Comparison of ENCODE assay signal across 9 cellular contexts in genomic region chrX:153688534-153688899, GRCh38. TPM values are rescaled to one million over a fixed set of nuclear protein-coding genes. Genes with fewer than 3 reads are reported as not detected.
DNase-seq lines count a peak whose midpoint lies in the region; ATAC-seq and TF ChIP-seq lines count a peak whose summit lies in the region.
"Had no signal": no experiment of that assay in that cellular context is flagged by ENCODE, and none has a peak within 500 bp of the region (broad histone marks: within the 10 kb centered on the region; RNA-seq: fewer than 3 reads in every experiment).

No MANE protein-coding gene starts in this region.

- TF ChIP-seq POLR2A in adrenal gland (IDR thresholded peaks at IDR 0.05), result no peak

- H2BK120ac ChIP-seq in mesendoderm (ENCODE audit: low read depth, low read length), result no peak overlapping the region

- no peak overlapping the region for H3K23ac ChIP-seq in mesendoderm (ENCODE audit: low read length)

- H3K27ac ChIP-seq in adrenal gland, result peak overlapping the region in 3 of 5 donors; percentile 70 to 84 (median 74)
- no peak overlapping the region for H3K27ac ChIP-seq in mesendoderm (ENCODE audit: low read depth, low read length)

- H3K4ac ChIP-seq in mesendoderm (ENCODE audit: low read depth, low read length), result peak overlapping the region; percentile 46

- H4K8ac ChIP-seq in mesendoderm (ENCODE audit: low read depth, low read length), result no peak overlapping the region

- 1 to 43% methylated on average over 35 to 45 of the region's 52 CpGs; no CpG with 5 or more reads in 2 of the 4 donors for WGBS in adrenal gland, 4 donors
- WGBS in mesendoderm (ENCODE audit: extremely low coverage, insufficient coverage, low lambda C conversion rate), result no CpG with 5 or more reads among the region's 52 CpGs

- no peak overlapping the region for H2AK5ac ChIP-seq in mesendoderm (ENCODE audit: low read length)

- H3K36me3 ChIP-seq in adrenal gland (replicated peaks in 1 of 2) (no peaks in the 10 kb centered on the region), mesendoderm (ENCODE audit: control insufficient read depth, insufficient read depth, low read length) (no peaks in the 10 kb centered on the region)

- no peaks in the 10 kb centered on the region for H3K4me1 ChIP-seq in adrenal gland (replicated peaks in 1 of 2)
- H3K4me1 ChIP-seq in mesendoderm (ENCODE audit: control insufficient read depth, low read depth, low read length), result no peaks in the 10 kb centered on the region

- peak overlapping the region; percentile 32 for H3K4me3 ChIP-seq in AG09309 (ENCODE audit: control insufficient read depth, low read depth, low read length)
- peak overlapping the region in 1 of 4 donors; percentile 57 for H3K4me3 ChIP-seq in adrenal gland
- H3K4me3 ChIP-seq in mesendoderm (ENCODE audit: low read length), result peak overlapping the region; percentile 35

- H3K56ac ChIP-seq in mesendoderm (ENCODE audit: low read length), result peak overlapping the region; percentile 73

- peak overlapping the region; percentile 69 for H3K9ac ChIP-seq in mesendoderm (ENCODE audit: low read length)

- H3K79me2 ChIP-seq in mesendoderm (ENCODE audit: control insufficient read depth, insufficient read depth, low read length), result no peaks in the 10 kb centered on the region

- H4K5ac ChIP-seq in mesendoderm (ENCODE audit: low read length), result no peak overlapping the region

- no peak for TF ChIP-seq CTCF in AG09309 (IDR thresholded peaks at IDR 0.05; ENCODE audit: control insufficient read depth, insufficient read depth, low read depth, low read length, missing control alignments)
- no peak for TF ChIP-seq CTCF in adrenal gland (IDR thresholded peaks at IDR 0.05)

- no peak overlapping the region for H2BK5ac ChIP-seq in mesendoderm (ENCODE audit: low read length)

- H3K9me3 ChIP-seq in adrenal gland (replicated peaks in 1 of 3), result no peaks in the 10 kb centered on the region

- H3K27me3 ChIP-seq in adrenal gland (peaks cover 9% of the 10 kb centered on the region), mesendoderm (ENCODE audit: insufficient read depth, low read length, poor library complexity) (no peaks in the 10 kb centered on the region)

- H3K4me2 ChIP-seq in mesendoderm (ENCODE audit: low read length), result no peak overlapping the region

- no peak for DNase-seq in AG09309 (ENCODE audit: low read depth)
- DNase-seq in adrenal gland, result no peak
- DNase-seq in mesendoderm, result no peak
- no peak for DNase-seq in HK-2 (ENCODE audit: unreplicated experiment)
- DNase-seq: NCI-H2029 treated with DMSO at 0.1 percent for 48 hours had no signal

- no peaks in the 10 kb centered on the region for H3K79me1 ChIP-seq in mesendoderm (ENCODE audit: low read length)

- ATAC-seq in GM18861 (IDR thresholded peaks at IDR 0.05; ENCODE audit: unreplicated experiment) (no peak), HG03342 (IDR thresholded peaks at IDR 0.05; ENCODE audit: unreplicated experiment) (no peak)

- intact Hi-C loops in adrenal gland (cut with DNase I), result no loop called here

- H3K18ac ChIP-seq in mesendoderm (ENCODE audit: low read length), result peak overlapping the region; percentile 64

- H2BK15ac ChIP-seq in mesendoderm (replicated peaks; ENCODE audit: low read depth), result no peak overlapping the region

RNA-seq across cellular contexts. Expression of gene SLC6A8, which starts 0.8 kb away (rescaled TPM):
- total RNA-seq in adrenal gland, result 100 to 1,000 TPM in 4 of 8 donors, 10 to 100 TPM in 4; 37.2 to 136 (median 92.7) TPM
- 100 to 1,000 TPM in 1 of 3 donors, 10 to 100 TPM in 2; 51.8 to 118 (median 63.0) TPM for polyA plus RNA-seq in adrenal gland
- 26.9 TPM for polyA plus RNA-seq in mesendoderm (2013, experiment 1 of 2)
- 27.7 TPM for polyA plus RNA-seq in mesendoderm (2013, experiment 2 of 2)

RNA-seq across cellular contexts. Expression of gene PNCK, which starts 14.9 kb away (rescaled TPM):
- total RNA-seq in adrenal gland, result 1 to 10 TPM in 3 of 8 donors, under 1 TPM in 3, not detected in 2; 0.48 to 2.7 (median 1.1) TPM
- 1 to 10 TPM in 2 of 3 donors, under 1 TPM in 1; 0.42 to 6.5 (median 1.9) TPM for polyA plus RNA-seq in adrenal gland
- 0.41 TPM for polyA plus RNA-seq in mesendoderm (2013, experiment 1 of 2)
- polyA plus RNA-seq in mesendoderm (2013, experiment 2 of 2), result 0.39 TPM
- total RNA-seq: activated T-helper 1 cell treated with anti-CD3 and anti-CD28 coated beads, Interleukin-12 subunit alpha, Interleukin-12 subunit beta, Interleukin-2, Interleukin-4 antibody, amounts not matched to agents 30 ng/mL and 10 ng/mL and 1 ng/mL, durations not matched to agents 14 hours and 24 hours and 36 hours; T-helper 1 cell treated with Interleukin-12 subunit alpha and Interleukin-12 subunit beta and Interleukin-4 antibody, amounts not matched to agents 30 ng/mL and 1 ng/mL, for 36 hours had no signal

RNA-seq across cellular contexts. Expression of gene BCAP31, which starts 35.7 kb away (rescaled TPM):
- 100 to 1,000 TPM; 168 to 343 (median 277) TPM for total RNA-seq in adrenal gland
- 100 to 1,000 TPM; 121 to 274 (median 218) TPM for polyA plus RNA-seq in adrenal gland
- polyA plus RNA-seq in mesendoderm (2013, experiment 1 of 2), result 107 TPM
- polyA plus RNA-seq in mesendoderm (2013, experiment 2 of 2), result 106 TPM

RNA-seq across cellular contexts. Expression of gene ABCD1, which starts 36.1 kb away (rescaled TPM):
- total RNA-seq in adrenal gland, result 10 to 100 TPM; 36.5 to 78.0 (median 53.4) TPM
- 10 to 100 TPM; 29.7 to 58.6 (median 42.3) TPM for polyA plus RNA-seq in adrenal gland
- polyA plus RNA-seq in mesendoderm (2013, experiment 1 of 2), result 13.0 TPM
- 12.3 TPM for polyA plus RNA-seq in mesendoderm (2013, experiment 2 of 2)

RNA-seq across cellular contexts. Expression of gene DUSP9, which starts 41.5 kb away (rescaled TPM):
- under 1 TPM in 5 of 8 donors, not detected in 3; 0.11 to 0.28 (median 0.23) TPM for total RNA-seq in adrenal gland
- not detected for polyA plus RNA-seq in adrenal gland
- polyA plus RNA-seq in mesendoderm (2013, experiment 1 of 2), result 0.51 TPM
- polyA plus RNA-seq in mesendoderm (2013, experiment 2 of 2), result 0.42 TPM
- total RNA-seq: T-helper 1 cell treated with Interleukin-12 subunit alpha and Interleukin-12 subunit beta and Interleukin-4 antibody, amounts not matched to agents 30 ng/mL and 1 ng/mL, for 36 hours had no signal
